ENCODE assay signal across 9 cellular contexts in genomic region chr7:1169409-1170368, GRCh38. TPM values are rescaled to one million over a fixed set of nuclear protein-coding genes. Genes with fewer than 3 reads are reported as not detected.
DNase-seq lines count a peak whose midpoint lies in the region; TF ChIP-seq lines count a peak whose summit lies in the region.
"Had no signal": no experiment of that assay in that cellular context is flagged by ENCODE, and none has a peak within 500 bp of the region (broad histone marks: within the 10 kb centered on the region; RNA-seq: fewer than 3 reads in every experiment).

No MANE protein-coding gene starts in this region.

- H3K27me3 ChIP-seq in endodermal cell (ENCODE audit: control insufficient read depth, insufficient read depth, low read length, poor library complexity, severe bottlenecking) = no peaks in the 10 kb centered on the region

- H3K9ac ChIP-seq in endodermal cell (ENCODE audit: extremely low read depth, low read length, poor library complexity, severe bottlenecking) = no peak overlapping the region

- CTCF ChIA-PET in HEK293 (lab: Yijun Ruan, JAX) = interaction anchor here (0.5 to 1.8 kb wide), 6 partner anchors 14 to 357 kb away, joined by 3 to 4 read pairs (median 3); no protein-coding TSS in a partner anchor

- H3K4me1 Mint-ChIP-seq in endodermal cell = no peaks in the 10 kb centered on the region

- WGBS in endodermal cell (ENCODE audit: insufficient coverage in 1 of 2, insufficient read length in 1 of 2), 2 experiments = 80 to 83% methylated on average over 28 to 43 of the region's 43 CpGs

- peaks cover 6% of the 10 kb centered on the region for H3K27me3 Mint-ChIP-seq in endodermal cell (ENCODE audit: insufficient read depth)

- no peaks in the 10 kb centered on the region for H3K36me3 Mint-ChIP-seq in endodermal cell (ENCODE audit: low read depth)

- no peak for TF ChIP-seq CTCF in HEK293 (tag by site-specific recombination; IDR thresholded peaks at IDR 0.05)
- TF ChIP-seq CTCF in endodermal cell (conservative IDR thresholded peaks at IDR 0.05) = peak; percentile 82

- H3K9me3 Mint-ChIP-seq in endodermal cell = peaks cover 8% of the 10 kb centered on the region

- H3K4me3 ChIP-seq in HEK293 (ENCODE audit: low read depth, low read length) = no peak overlapping the region
- H3K4me3 ChIP-seq in endodermal cell (ENCODE audit: low read length) = no peak overlapping the region

- H3K4me3 Mint-ChIP-seq in endodermal cell = no peak overlapping the region

- no peak overlapping the region for H3K27ac Mint-ChIP-seq in endodermal cell

- POLR2A ChIA-PET in HEK293 (lab: Yijun Ruan, JAX) = interaction anchor here (2.4 kb wide), 1 partner anchor 9 kb away, joined by 11 read pairs; the partner anchor contains the start of gene ZFAND2A

- H3K36me3 ChIP-seq in HEK293 (ENCODE audit: control insufficient read depth in 2 of 2, insufficient read depth in 1 of 2, low read length in 2 of 2) (peaks cover 0 to 5% of the 10 kb centered on the region in 2 experiments; a peak in 1 of 3 replicates), endodermal cell (ENCODE audit: control insufficient read depth, insufficient read depth, low read length) (no peaks in the 10 kb centered on the region)

- H3K4me1 ChIP-seq in HEK293 (ENCODE audit: control insufficient read depth, insufficient read depth, low read length) (no peaks in the 10 kb centered on the region), endodermal cell (ENCODE audit: control insufficient read depth, insufficient read depth, low read length) (no peaks in the 10 kb centered on the region)

- H3K9me3 ChIP-seq in HEK293 (ENCODE audit: control insufficient read depth, insufficient read depth, low read depth, low read length) (no peaks in the 10 kb centered on the region), endodermal cell (ENCODE audit: control insufficient read depth, low read length) (no peaks in the 10 kb centered on the region)

- peak; percentile 88 for DNase-seq in ELF-1 (ENCODE audit: low read depth, low spot score)
- DNase-seq in NCI-H774 (lab: John Stamatoyannopoulos, UW) = peak; percentile 79
- DNase-seq in activated CD8-positive, alpha-beta memory T cell treated with anti-CD3 and anti-CD28 coated beads for 24 hours = peak; percentile 98
- peak; percentile 93 for DNase-seq in endodermal cell
- DNase-seq in mucosa of gallbladder (ENCODE audit: low spot score) = peak; percentile 75
- peak; percentile 98 for DNase-seq in stimulated activated CD8-positive, alpha-beta memory T cell treated with anti-CD3 and anti-CD28 coated beads, Interleukin-4, amount 100 ng/mL, for 48 hours
- no peak for DNase-seq in NCI-H2029 treated with DMSO at 0.1 percent for 48 hours (lab: John Stamatoyannopoulos, UW)

- H3K27ac ChIP-seq in HEK293 (ENCODE audit: extremely low read depth, low read depth, low read length) = no peak overlapping the region
- no peak overlapping the region for H3K27ac ChIP-seq in endodermal cell (ENCODE audit: low read depth, low read length)
- H3K27ac ChIP-seq: epithelial cell of prostate had no signal

TF ChIP-seq in HEK293, 187 proteins besides CTCF, POLR2A, EP300 and RAD21:
- TF ChIP-seq ZNF248 (tag by site-specific recombination; IDR thresholded peaks at IDR 0.05) (no peak), ZNF624 (tag by site-specific recombination; IDR thresholded peaks at IDR 0.05) (no peak), OVOL3 (tag by site-specific recombination; IDR thresholded peaks at IDR 0.05) (no peak), ZSCAN4 (tag by site-specific recombination; IDR thresholded peaks at IDR 0.05) (no peak), KLF9 (tag by site-specific recombination; IDR thresholded peaks at IDR 0.05; ENCODE audit: low read depth) (0 out of 2 replicates have a peak, but pooled peaks have one; percentile 28)
TF ChIP-seq in HEK293: peak in this region for 1.

RNA-seq across cellular contexts. Expression of gene ZFAND2A, which starts 9.7 kb away (rescaled TPM):
- 10 to 100 TPM; 14.9 to 17.1 TPM for total RNA-seq in endodermal cell
- 24.1 TPM for polyA plus RNA-seq in endodermal cell (2013, experiment 1 of 2)
- polyA plus RNA-seq in endodermal cell (2013, experiment 2 of 2) = 25.0 TPM
- 19.2 TPM for total RNA-seq in mucosa of gallbladder
